In genomic region chr18:9204659-9205058, GRCh38 we compare ENCODE assay signal across 20 cellular contexts.
A peak's percentile ranks its signal among the peaks of the same experiment; 100 is the strongest.
DNase-seq lines count a peak whose midpoint lies in the region; ATAC-seq, FAIRE-seq and TF ChIP-seq lines count a peak whose summit lies in the region.
"Had no signal": no experiment of that assay in that cellular context is flagged by ENCODE, and none has a peak within 500 bp of the region (broad histone marks: within the 10 kb centered on the region; RNA-seq: fewer than 3 reads in every experiment).

No MANE protein-coding gene starts in this region.

- H3K4me2 ChIP-seq in GM23338 = no peak overlapping the region
- no peak overlapping the region for H3K4me2 ChIP-seq in K562 (ENCODE audit: insufficient read depth, low read length)
- no peak overlapping the region for H3K4me2 ChIP-seq in mesendoderm (ENCODE audit: low read length)

- no peak overlapping the region for H3K18ac ChIP-seq in mesendoderm (ENCODE audit: low read length)

- intact Hi-C loops in CD4-positive, alpha-beta T cell (cut with DNase I, micrococcal nuclease) = loop anchor here (5.0 kb wide), 2 partner anchors 127 to 132 kb away; no protein-coding TSS in a partner anchor
- intact Hi-C loops in K562 (cut with micrococcal nuclease) = no loop called here

- POLR2A ChIA-PET in CD4-positive, alpha-beta T cell (lab: Charles Lee) = interaction anchor here (1.0 to 1.4 kb wide), 2 partner anchors 10 to 20 kb away, joined by 3 to 6 read pairs; no protein-coding TSS in a partner anchor
- POLR2A ChIA-PET in K562 (lab: Yijun Ruan, JAX) = interaction anchor here (0.6 to 1.0 kb wide), 3 partner anchors 14 to 275 kb away, joined by 3 to 4 read pairs (median 3); no protein-coding TSS in a partner anchor

- no peak overlapping the region for H3K27ac ChIP-seq in CD4-positive, alpha-beta T cell (ENCODE audit: low read depth, low read length)
- H3K27ac ChIP-seq in GM23338 (ENCODE audit: low read depth) (no peak overlapping the region), K562 (ENCODE audit: extremely low read depth, low read depth, low read length) (no peak overlapping the region), mesendoderm (ENCODE audit: low read depth, low read length) (no peak overlapping the region)
- H3K27ac ChIP-seq: HL-60 had no signal

- no peaks in the 10 kb centered on the region for H3F3A ChIP-seq in GM23338 (replicated peaks; ENCODE audit: low read depth)

- H3K56ac ChIP-seq in mesendoderm (ENCODE audit: low read length) = no peak overlapping the region

- no peak overlapping the region for H3K4ac ChIP-seq in mesendoderm (ENCODE audit: low read depth, low read length)

- no peaks in the 10 kb centered on the region for H3K9me1 ChIP-seq in K562 (ENCODE audit: control insufficient read depth, insufficient read depth, low read length)

- BruUV-seq in K562 (replicated peaks; lab: Mats Ljungman, UMichigan) = no TSS peak

- no peaks in the 10 kb centered on the region for H3K36me3 ChIP-seq in GM23338 (ENCODE audit: insufficient read depth)
- H3K36me3 ChIP-seq in K562 (ENCODE audit: control insufficient read depth, insufficient read depth, low read length) = peaks cover 32% of the 10 kb centered on the region; the same call in 2 of the 3 replicates
- no peaks in the 10 kb centered on the region for H3K36me3 ChIP-seq in mesendoderm (ENCODE audit: control insufficient read depth, insufficient read depth, low read length)
- H3K36me3 ChIP-seq: BE2C had no signal

- H3K4me1 Mint-ChIP-seq in CD4-positive, alpha-beta T cell (ENCODE audit: low read depth) = peaks cover 20% of the 10 kb centered on the region
- H3K4me1 Mint-ChIP-seq in GM23338 = peaks cover 27% of the 10 kb centered on the region

- H2BK5ac ChIP-seq in mesendoderm (ENCODE audit: low read length) = no peak overlapping the region

- no peak overlapping the region for H4K8ac ChIP-seq in mesendoderm (ENCODE audit: low read depth, low read length)

- TF ChIP-seq EP300 in K562 (IDR thresholded peaks at IDR 0.05; ENCODE audit: low read length) = no peak

- no peak for TF ChIP-seq CTCF in CD4-positive, alpha-beta T cell (IDR thresholded peaks at IDR 0.05)
- TF ChIP-seq CTCF in GM23338 (conservative IDR thresholded peaks at IDR 0.05; ENCODE audit: low read depth in 2 of 2) (0 out of 4 replicates have a peak, but pooled peaks of 1 of the 2 experiments have one; percentile 23), K562 (IDR thresholded peaks at IDR 0.05 in 2 of 3, conservative IDR thresholded peaks at IDR 0.05 in 1 of 3; ENCODE audit: insufficient read depth in 2 of 3, low read depth in 1 of 3, low read length in 3 of 3) (no peak)

- 78% methylated on average over 5 of the region's 5 CpGs for WGBS in K562 (ENCODE audit: insufficient coverage, low coverage, missing lambda C conversion rate)
- no CpG with 5 or more reads among the region's 5 CpGs for WGBS in mesendoderm (ENCODE audit: extremely low coverage, insufficient coverage, low lambda C conversion rate)

- H3K4me3 Mint-ChIP-seq in CD4-positive, alpha-beta T cell = no peak overlapping the region
- no peak overlapping the region for H3K4me3 Mint-ChIP-seq in GM23338
- H3K4me3 Mint-ChIP-seq: CD4-positive, CD25-positive, alpha-beta regulatory T cell; HFFc6 had no signal

- H3K27me3 Mint-ChIP-seq in CD4-positive, alpha-beta T cell = no peaks in the 10 kb centered on the region
- no peaks in the 10 kb centered on the region for H3K27me3 Mint-ChIP-seq in GM23338 (ENCODE audit: insufficient read depth, low read depth, poor library complexity)
- H3K27me3 Mint-ChIP-seq: CD4-positive, CD25-positive, alpha-beta regulatory T cell had no signal

- peak overlapping the region; percentile 56 for H3K27ac Mint-ChIP-seq in CD4-positive, alpha-beta T cell
- H3K27ac Mint-ChIP-seq in GM23338 = 0 out of 2 replicates have a peak overlapping the region, but pooled peaks have one; percentile 28
- H3K27ac Mint-ChIP-seq: CD4-positive, CD25-positive, alpha-beta regulatory T cell; HFFc6 had no signal

- ATAC-seq in CD4-positive, alpha-beta T cell (ENCODE audit: poor library complexity) = no peak
- ATAC-seq in GM23338 (peak; percentile 74), K562 (peak; percentile 65), GM21423 (IDR thresholded peaks at IDR 0.05; ENCODE audit: unreplicated experiment) (no peak)
- ATAC-seq: HCT116 had no signal

- H3K9me3 Mint-ChIP-seq in CD4-positive, alpha-beta T cell = no peaks in the 10 kb centered on the region
- H3K9me3 Mint-ChIP-seq in GM23338 = no peaks in the 10 kb centered on the region
- H3K9me3 Mint-ChIP-seq: CD4-positive, CD25-positive, alpha-beta regulatory T cell; HFFc6 had no signal

- no peak for FAIRE-seq in K562 (lab: Jason Lieb, UNC)
- FAIRE-seq: A204.1, D721Med, G401.6, GM12892, GM18507 had no signal

- no peak for TF ChIP-seq RAD21 in K562 (CRISPR knock-in tag; conservative IDR thresholded peaks at IDR 0.05 in 1 of 2, IDR thresholded peaks at IDR 0.05 in 1 of 2)

- H3K79me2 ChIP-seq in GM23338 (replicated peaks; ENCODE audit: insufficient read depth) (no peaks in the 10 kb centered on the region), K562 (ENCODE audit: control insufficient read depth, insufficient read depth, low read length) (no peaks in the 10 kb centered on the region), mesendoderm (ENCODE audit: control insufficient read depth, insufficient read depth, low read length) (no peaks in the 10 kb centered on the region)

- H2AFZ ChIP-seq in GM23338 = no peak overlapping the region
- H2AFZ ChIP-seq in K562 (ENCODE audit: low read depth, low read length) = no peak overlapping the region

- peaks cover 71% of the 10 kb centered on the region for H3K36me3 Mint-ChIP-seq in CD4-positive, alpha-beta T cell (ENCODE audit: low read depth)
- no peaks in the 10 kb centered on the region for H3K36me3 Mint-ChIP-seq in GM23338 (ENCODE audit: low read depth)

- no peak overlapping the region for H2BK15ac ChIP-seq in mesendoderm (replicated peaks; ENCODE audit: low read depth)

- H3K4me1 ChIP-seq in GM23338 (ENCODE audit: insufficient read depth) = peaks cover 18% of the 10 kb centered on the region
- H3K4me1 ChIP-seq in K562 (replicated peaks in 1 of 2; ENCODE audit: control insufficient read depth in 2 of 2, insufficient read depth in 2 of 2, low read length in 2 of 2) = no peaks in the 10 kb centered on the region
- peaks cover 2% of the 10 kb centered on the region for H3K4me1 ChIP-seq in mesendoderm (ENCODE audit: control insufficient read depth, low read depth, low read length)
- H3K4me1 ChIP-seq: BE2C, Caco-2 had no signal

- no peaks in the 10 kb centered on the region for H3K79me1 ChIP-seq in mesendoderm (ENCODE audit: low read length)

- TF ChIP-seq POLR2A in K562 (conservative IDR thresholded peaks at IDR 0.05) = no peak

- no peak for DNase-seq in CD4-positive, alpha-beta T cell
- DNase-seq in GM23338 (ENCODE audit: low spot score) = peak; percentile 27
- DNase-seq in K562 (ENCODE audit: extremely low read depth in 1 of 4, low spot score in 3 of 4) = peak in 2 of 4 experiments; percentile 13 to 18
- DNase-seq in mesendoderm = peak; percentile 3
- DNase-seq in A172 (ENCODE audit: low spot score) = no peak
- DNase-seq in iPS-NIHi11 (ENCODE audit: low spot score) = no peak
- DNase-seq: ACHN; BE2C; C1 segment of cervical spinal cord; Caco-2; CD4-positive, CD25-positive, alpha-beta regulatory T cell; HFFc6 had no signal

- no peak overlapping the region for H3K9ac ChIP-seq in K562 (ENCODE audit: insufficient read depth in 1 of 2, low read depth in 2 of 2, low read length in 2 of 2)
- no peak overlapping the region for H3K9ac ChIP-seq in mesendoderm (ENCODE audit: low read length)

- no peak overlapping the region for H3K23ac ChIP-seq in mesendoderm (ENCODE audit: low read length)

- no peak overlapping the region for H2AK5ac ChIP-seq in mesendoderm (ENCODE audit: low read length)

- H4K5ac ChIP-seq in mesendoderm (ENCODE audit: low read length) = no peak overlapping the region

- CTCF ChIA-PET in CD4-positive, alpha-beta T cell (lab: Charles Lee) = interaction anchor here (0.8 kb wide), 1 partner anchor 8 kb away, joined by 3 read pairs; no protein-coding TSS in a partner anchor
- CTCF ChIA-PET in K562 (lab: Yijun Ruan, JAX; ENCODE audit: low intra/inter-chr PET ratio) = no interaction called here

- H3K9me2 ChIP-seq in GM23338 (ENCODE audit: insufficient read depth) = no peaks in the 10 kb centered on the region

- no peaks in the 10 kb centered on the region for H3K27me3 ChIP-seq in CD4-positive, alpha-beta T cell (ENCODE audit: control insufficient read depth, insufficient read depth, low read length)
- H3K27me3 ChIP-seq in GM23338 (ENCODE audit: insufficient read depth) (no peaks in the 10 kb centered on the region), K562 (ENCODE audit: control insufficient read depth in 2 of 2, insufficient read depth in 2 of 2, low read length in 2 of 2) (no peaks in the 10 kb centered on the region), mesendoderm (ENCODE audit: insufficient read depth, low read length, poor library complexity) (no peaks in the 10 kb centered on the region)
- H3K27me3 ChIP-seq: BE2C had no signal

- H3K9me3 ChIP-seq in CD4-positive, alpha-beta T cell (ENCODE audit: control insufficient read depth, low read length) = no peaks in the 10 kb centered on the region
- no peaks in the 10 kb centered on the region for H3K9me3 ChIP-seq in K562 (replicated peaks; ENCODE audit: control insufficient read depth, insufficient read depth, low read depth, low read length)
- H3K9me3 ChIP-seq: BE2C, Caco-2 had no signal

- H3K4me3 ChIP-seq in GM23338 (no peak overlapping the region), K562 (no peak overlapping the region), mesendoderm (ENCODE audit: low read length) (no peak overlapping the region)

- in situ Hi-C loops in K562 (cut with MboI) = no loop called here

- no peak overlapping the region for H2BK120ac ChIP-seq in mesendoderm (ENCODE audit: low read depth, low read length)

- no peaks in the 10 kb centered on the region; the same call in 1 of the 2 replicates for H4K20me1 ChIP-seq in GM23338 (replicated peaks; ENCODE audit: insufficient read depth)
- no peaks in the 10 kb centered on the region for H4K20me1 ChIP-seq in K562 (replicated peaks; ENCODE audit: control insufficient read depth, insufficient read depth, low read length)

TF ChIP-seq in GM23338, 12 proteins besides CTCF, POLR2A, EP300 and RAD21 (continues in another document):
- no peak for TF ChIP-seq EZH2phosphoT487 (IDR thresholded peaks at IDR 0.05; ENCODE audit: unreplicated experiment)

TF ChIP-seq in K562, 482 proteins besides CTCF, POLR2A, EP300 and RAD21 (continues in another document):
- TF ChIP-seq MAX (CRISPR knock-in tag; IDR thresholded peaks at IDR 0.05) (no peak), SETDB1 (IDR thresholded peaks at IDR 0.05; ENCODE audit: low read length) (no peak), ZNF589 (CRISPR knock-in tag; IDR thresholded peaks at IDR 0.05; ENCODE audit: low read depth) (no peak), RFX1 (IDR thresholded peaks at IDR 0.05) (no peak)

Comparison
In these comparisons a context has a peak if more than half of its experiments do, and no peak if none do; other contexts are left out.
1. ATAC-seq: peak in GM23338 (single experiment) and K562 (single experiment); none in CD4-positive, alpha-beta T cell (single experiment) and GM21423 (single experiment).
2. DNase-seq: peak in GM23338 (single experiment) and mesendoderm (single experiment); none in CD4-positive, alpha-beta T cell (0 of 10), A172 (single experiment) and iPS-NIHi11 (single experiment).